Comparison of ENCODE assay signal across 17 cellular contexts in the genomic region with DNA sequence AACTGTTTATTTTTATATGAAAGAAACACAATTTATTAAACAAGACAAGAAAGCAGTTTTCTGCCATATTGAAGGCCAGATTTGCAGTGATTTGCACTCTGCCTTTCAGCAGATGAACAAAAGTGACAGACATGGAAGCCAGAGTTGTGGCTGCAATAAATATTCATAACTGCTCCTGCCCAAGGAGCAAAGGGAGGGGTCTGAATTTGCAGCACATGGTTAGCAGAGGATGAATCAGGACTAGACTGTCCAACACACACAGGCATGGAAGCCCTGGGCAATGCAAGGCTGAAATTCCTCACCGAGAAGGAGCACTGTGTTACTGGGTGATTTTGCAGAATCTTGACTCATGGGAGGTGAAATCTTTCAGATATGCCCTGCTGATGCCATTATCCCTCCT.
DNase-seq lines count a peak whose midpoint lies in the region; FAIRE-seq and TF ChIP-seq lines count a peak whose summit lies in the region.
"Had no signal": no experiment of that assay in that cellular context is flagged by ENCODE, and none has a peak within 500 bp of the region (broad histone marks: within the 10 kb centered on the region; RNA-seq: fewer than 3 reads in every experiment).

No MANE protein-coding gene starts in this region.

- peak overlapping the region; percentile 31 for H3K27ac ChIP-seq in 22Rv1
- H3K27ac ChIP-seq: A549, suprapubic skin had no signal

- TF ChIP-seq CTCF in 22Rv1 (IDR thresholded peaks at IDR 0.05): no peak

- H3K27ac Mint-ChIP-seq in immature natural killer cell: no peak overlapping the region

- peak; percentile 99 for FAIRE-seq in H54 (lab: Jason Lieb, UNC)
- FAIRE-seq: A549, small intestine had no signal

- no peaks in the 10 kb centered on the region for H3K4me1 Mint-ChIP-seq in immature natural killer cell

- H3K27me3 Mint-ChIP-seq in immature natural killer cell (ENCODE audit: low read depth in 3 of 3): peaks cover 2 to 4% (median 3%) of the 10 kb centered on the region in 3 donors

- H3K9me3 Mint-ChIP-seq in immature natural killer cell: no peaks in the 10 kb centered on the region

- H3K4me3 Mint-ChIP-seq in immature natural killer cell: no peak overlapping the region

- DNase-seq in H54 (ENCODE audit: insufficient read length, low spot score) (peak; percentile 22), amniotic stem cell (lab: John Stamatoyannopoulos, UW) (peak; percentile 44), glomerular visceral epithelial cell (ENCODE audit: extremely low spot score) (peak; percentile 23), SHP77 treated with DMSO at 0.1 percent for 48 hours (lab: John Stamatoyannopoulos, UW) (no peak), HPDE6-E6E7 (ENCODE audit: extremely low spot score) (no peak), OCI-M2 (lab: John Stamatoyannopoulos, UW; ENCODE audit: unreplicated experiment) (no peak), immature natural killer cell (no peak)
- DNase-seq: activated CD4-positive, alpha-beta T cell treated with anti-CD3 and anti-CD28 coated beads, Interleukin-2, amount 50 U/mL, for 48 hours; activated effector memory CD4-positive, alpha-beta T cell treated with anti-CD3 and anti-CD28 coated beads, Interleukin-2, amount 50 U/mL, for 16 hours; central memory CD4-positive, alpha-beta T cell; DMS153; NCI-H345; small intestine; T-helper 2 cell had no signal

- no peak for TF ChIP-seq POLR2A in H54 (IDR thresholded peaks at IDR 0.05; ENCODE audit: low read depth, low read length)

- no peaks in the 10 kb centered on the region for H3K36me3 Mint-ChIP-seq in immature natural killer cell

Comparison
In these comparisons a context has a peak if more than half of its experiments do, and no peak if none do; other contexts are left out.
1. DNase-seq: peak in H54 (single experiment), amniotic stem cell (single experiment) and glomerular visceral epithelial cell (single experiment); none in SHP77 treated with DMSO at 0.1 percent for 48 hours (single experiment), HPDE6-E6E7 (single experiment), OCI-M2 (single experiment) and immature natural killer cell (0 of 3).